ENCODE assay signal across 15 cellular contexts in genomic region chr6:40358473-40359460, GRCh38.
A peak's percentile ranks its signal among the peaks of the same experiment; 100 is the strongest.
DNase-seq lines count a peak whose midpoint lies in the region; ATAC-seq and TF ChIP-seq lines count a peak whose summit lies in the region.
"Had no signal": no experiment of that assay in that cellular context is flagged by ENCODE, and none has a peak within 500 bp of the region (broad histone marks: within the 10 kb centered on the region; RNA-seq: fewer than 3 reads in every experiment).

No MANE protein-coding gene starts in this region.

- DNase-seq in right atrium auricular region (ENCODE audit: low spot score) (peak; percentile 28), Right ventricle myocardium inferior (ENCODE audit: missing footprints) (no peak), endodermal cell (peak; percentile 60), sciatic nerve (ENCODE audit: low spot score) (peak; percentile 8), NCI-H526 (lab: John Stamatoyannopoulos, UW) (no peak)
- no peak for DNase-seq in T-helper 2 cell treated with Interferon-gamma antibody and Interleukin-4, amounts not matched to agents 5 μg/mL and 100 μg/mL, for 36 hours (ENCODE audit: low spot score)
- DNase-seq in activated naive CD4-positive, alpha-beta T cell treated with anti-CD3 and anti-CD28 coated beads for 36 hours, result no peak
- DNase-seq: GF-D8, Karpas-422, MV-4-11, NCI-H2171, NCI-H524 treated with DMSO at 0.1 percent for 48 hours, Right ventricle myocardium superior had no signal

- no peak overlapping the region for H3K4me3 Mint-ChIP-seq in endodermal cell
- H3K4me3 Mint-ChIP-seq in T-helper 2 cell treated with Interferon-gamma antibody and Interleukin-4, amounts not matched to agents 5 μg/mL and 100 μg/mL, for 36 hours, result no peak overlapping the region
- no peak overlapping the region for H3K4me3 Mint-ChIP-seq in activated naive CD4-positive, alpha-beta T cell treated with anti-CD3 and anti-CD28 coated beads for 36 hours

- H3K27me3 ChIP-seq in right atrium auricular region (no peaks in the 10 kb centered on the region), endodermal cell (ENCODE audit: control insufficient read depth, insufficient read depth, low read length, poor library complexity, severe bottlenecking) (no peaks in the 10 kb centered on the region)

- no peaks in the 10 kb centered on the region for H3K9me3 ChIP-seq in right atrium auricular region
- no peaks in the 10 kb centered on the region for H3K9me3 ChIP-seq in endodermal cell (ENCODE audit: control insufficient read depth, low read length)

- peak overlapping the region; percentile 26 for H3K27ac Mint-ChIP-seq in endodermal cell
- H3K27ac Mint-ChIP-seq in T-helper 2 cell treated with Interferon-gamma antibody and Interleukin-4, amounts not matched to agents 5 μg/mL and 100 μg/mL, for 36 hours, result no peak overlapping the region
- no peak overlapping the region for H3K27ac Mint-ChIP-seq in activated naive CD4-positive, alpha-beta T cell treated with anti-CD3 and anti-CD28 coated beads for 36 hours

- WGBS in endodermal cell (ENCODE audit: insufficient coverage in 1 of 2, insufficient read length in 1 of 2), 2 experiments, result 87 to 88% methylated on average over 6 of the region's 6 CpGs

- no peak overlapping the region for H3K4me3 ChIP-seq in right atrium auricular region
- no peak overlapping the region for H3K4me3 ChIP-seq in endodermal cell (ENCODE audit: low read length)

- H3K36me3 Mint-ChIP-seq in endodermal cell (ENCODE audit: low read depth), result no peaks in the 10 kb centered on the region
- no peaks in the 10 kb centered on the region for H3K36me3 Mint-ChIP-seq in T-helper 2 cell treated with Interferon-gamma antibody and Interleukin-4, amounts not matched to agents 5 μg/mL and 100 μg/mL, for 36 hours (ENCODE audit: low read depth)
- no peaks in the 10 kb centered on the region for H3K36me3 Mint-ChIP-seq in activated naive CD4-positive, alpha-beta T cell treated with anti-CD3 and anti-CD28 coated beads for 36 hours (ENCODE audit: low read depth)

- CTCF ChIA-PET in activated naive CD4-positive, alpha-beta T cell treated with anti-CD3 and anti-CD28 coated beads for 36 hours (lab: Charles Lee), result no interaction called here

- ATAC-seq in Right ventricle myocardium inferior (no peak), sciatic nerve (no peak), GM21526 (IDR thresholded peaks at IDR 0.05; ENCODE audit: low FRiP score, unreplicated experiment) (no peak)

- intact Hi-C loops in Right ventricle myocardium inferior (cut with DNase I) (no loop called here), sciatic nerve (cut with DNase I) (no loop called here)
- intact Hi-C loops in activated naive CD4-positive, alpha-beta T cell treated with anti-CD3 and anti-CD28 coated beads for 36 hours (cut with micrococcal nuclease), result no loop called here

- no peak overlapping the region for H3K9ac ChIP-seq in endodermal cell (ENCODE audit: extremely low read depth, low read length, poor library complexity, severe bottlenecking)

- peaks cover 25% of the 10 kb centered on the region for H3K4me1 Mint-ChIP-seq in endodermal cell
- H3K4me1 Mint-ChIP-seq in T-helper 2 cell treated with Interferon-gamma antibody and Interleukin-4, amounts not matched to agents 5 μg/mL and 100 μg/mL, for 36 hours (ENCODE audit: low read depth), result peaks cover 1% of the 10 kb centered on the region
- H3K4me1 Mint-ChIP-seq in activated naive CD4-positive, alpha-beta T cell treated with anti-CD3 and anti-CD28 coated beads for 36 hours (ENCODE audit: low read depth), result no peaks in the 10 kb centered on the region

- H3K27me3 Mint-ChIP-seq in endodermal cell (ENCODE audit: insufficient read depth), result no peaks in the 10 kb centered on the region
- peaks cover 28% of the 10 kb centered on the region for H3K27me3 Mint-ChIP-seq in T-helper 2 cell treated with Interferon-gamma antibody and Interleukin-4, amounts not matched to agents 5 μg/mL and 100 μg/mL, for 36 hours (ENCODE audit: low read depth)
- peaks cover 15% of the 10 kb centered on the region for H3K27me3 Mint-ChIP-seq in activated naive CD4-positive, alpha-beta T cell treated with anti-CD3 and anti-CD28 coated beads for 36 hours (ENCODE audit: low read depth)

- H3K36me3 ChIP-seq in right atrium auricular region (no peaks in the 10 kb centered on the region), endodermal cell (ENCODE audit: control insufficient read depth, insufficient read depth, low read length) (no peaks in the 10 kb centered on the region)

- H3K9me3 Mint-ChIP-seq in endodermal cell, result no peaks in the 10 kb centered on the region
- H3K9me3 Mint-ChIP-seq in T-helper 2 cell treated with Interferon-gamma antibody and Interleukin-4, amounts not matched to agents 5 μg/mL and 100 μg/mL, for 36 hours, result no peaks in the 10 kb centered on the region
- H3K9me3 Mint-ChIP-seq in activated naive CD4-positive, alpha-beta T cell treated with anti-CD3 and anti-CD28 coated beads for 36 hours, result no peaks in the 10 kb centered on the region

- no peaks in the 10 kb centered on the region for H3K4me1 ChIP-seq in right atrium auricular region
- H3K4me1 ChIP-seq in endodermal cell (ENCODE audit: control insufficient read depth, insufficient read depth, low read length), result peaks cover 12% of the 10 kb centered on the region

- no peak for TF ChIP-seq CTCF in right atrium auricular region (IDR thresholded peaks at IDR 0.05)
- peak; percentile 39 for TF ChIP-seq CTCF in endodermal cell (conservative IDR thresholded peaks at IDR 0.05)

- H3K27ac ChIP-seq in right atrium auricular region, result no peak overlapping the region
- H3K27ac ChIP-seq in endodermal cell (ENCODE audit: low read depth, low read length), result no peak overlapping the region
- H3K27ac ChIP-seq: C4-2B had no signal

Comparison
In these comparisons a context has a peak if more than half of its experiments do, and no peak if none do; other contexts are left out.
1. DNase-seq: peak in right atrium auricular region (single experiment), endodermal cell (single experiment) and sciatic nerve (single experiment); none in Right ventricle myocardium inferior (single experiment), T-helper 2 cell treated with Interferon-gamma antibody and Interleukin-4, amounts not matched to agents 5 μg/mL and 100 μg/mL, for 36 hours (single experiment), activated naive CD4-positive, alpha-beta T cell treated with anti-CD3 and anti-CD28 coated beads for 36 hours (single experiment) and NCI-H526 (0 of 2).